ENCODE assay signal across 29 cellular contexts in genomic region chr20:18390201-18390600, GRCh38.
"Had no signal": no experiment of that assay in that cellular context is flagged by ENCODE, and none has a peak within 500 bp of the region (broad histone marks: within the 10 kb centered on the region; RNA-seq: fewer than 3 reads in every experiment).

No MANE protein-coding gene starts in this region.

- H3K9me3 ChIP-seq: esophagus muscularis mucosa, heart right ventricle, lower lobe of right lung, ovary, psoas muscle, stomach, thyroid gland, vagina had no signal

- DNase-seq: cortex of kidney; dorsolateral prefrontal cortex; effector CD4-positive, alpha-beta T cell; foreskin melanocyte; glutamatergic neuron; heart right ventricle; hippocampal formation; islet precursor cell; kidney glomerular epithelial cell; left colon; left ventricle myocardium superior; lower lobe of right lung; natural killer cell; occipital lobe; ovary; posterior cingulate gyrus; psoas muscle; right cardiac atrium; stimulated activated CD4-positive, alpha-beta T cell treated with anti-CD3 and anti-CD28 coated beads, Interleukin-12 subunit alpha, Interleukin-12 subunit beta, amount 100 ng/mL, for 4 hours; stimulated activated CD4-positive, alpha-beta T cell treated with anti-CD3 and anti-CD28 coated beads, Interleukin-1b, Interleukin-23, amount 100 ng/mL, for 48 hours; stimulated activated CD4-positive, alpha-beta T cell treated with anti-CD3 and anti-CD28 coated beads, Interleukin-4, amount 100 ng/mL, for 1 hour; stimulated activated CD8-positive, alpha-beta memory T cell treated with anti-CD3 and anti-CD28 coated beads, Interleukin-4, amount 100 ng/mL, for 48 hours; stimulated activated naive CD4-positive, alpha-beta T cell treated with Interleukin-2 at 50 U/mL for 16 hours; stomach; thyroid gland; trophoblast cell had no signal

- H3K27ac Mint-ChIP-seq: natural killer cell had no signal

- H3K4me1 ChIP-seq: esophagus muscularis mucosa, heart right ventricle, lower lobe of right lung, psoas muscle, stomach, thyroid gland, vagina had no signal

- H3K27me3 ChIP-seq: dorsolateral prefrontal cortex, esophagus muscularis mucosa, heart right ventricle, ovary, stomach, thyroid gland, vagina had no signal

- H3K36me3 ChIP-seq: ovary, vagina had no signal

- H3K4me3 ChIP-seq: dorsolateral prefrontal cortex, esophagus muscularis mucosa, heart right ventricle, lower lobe of right lung, ovary, psoas muscle, smooth muscle cell, stomach, thyroid gland, vagina had no signal

- H3K4me3 Mint-ChIP-seq: natural killer cell had no signal

- H3K4me1 Mint-ChIP-seq: natural killer cell had no signal

- H3K4me2 ChIP-seq: smooth muscle cell had no signal

- H3K9me3 Mint-ChIP-seq: natural killer cell had no signal

- H3K36me3 Mint-ChIP-seq: natural killer cell had no signal

- ATAC-seq: heart right ventricle, left colon, left ventricle myocardium superior, lower lobe of right lung, natural killer cell, psoas muscle, right cardiac atrium had no signal

- H3K27ac ChIP-seq: dorsolateral prefrontal cortex, esophagus muscularis mucosa, heart right ventricle, lower lobe of right lung, ovary, psoas muscle, stomach, thyroid gland, vagina had no signal
